Comparison of ENCODE assay signal across 16 cellular contexts in genomic region chr9:93864840-93865239, GRCh38.
DNase-seq lines count a peak whose midpoint lies in the region; ATAC-seq and TF ChIP-seq lines count a peak whose summit lies in the region.
"Had no signal": no experiment of that assay in that cellular context is flagged by ENCODE, and none has a peak within 500 bp of the region (broad histone marks: within the 10 kb centered on the region; RNA-seq: fewer than 3 reads in every experiment).

No MANE protein-coding gene starts in this region.

- H2BK120ac ChIP-seq in neuronal stem cell (ENCODE audit: low read depth, low read length): no peak overlapping the region

- no peak overlapping the region for H2AFZ ChIP-seq in hepatocyte
- H2AFZ ChIP-seq in neuronal stem cell (ENCODE audit: low read length): no peak overlapping the region
- H2AFZ ChIP-seq: GM23248 had no signal

- no peaks in the 10 kb centered on the region for H3K79me1 ChIP-seq in neuronal stem cell (ENCODE audit: low read depth, low read length)

- WGBS in hepatocyte (ENCODE audit: low lambda C conversion rate, missing lambda C conversion rate): 97% methylated on average over 9 of the region's 9 CpGs
- WGBS in neuronal stem cell (ENCODE audit: extremely low coverage in 2 of 2, insufficient read length in 2 of 2, insufficient replicate concordance in 1 of 2), 2 donors: no CpG with 5 or more reads among the region's 9 CpGs

- H3K36me3 ChIP-seq in H7 (replicated peaks; ENCODE audit: control insufficient read depth, insufficient read depth, low read length) (no peaks in the 10 kb centered on the region), hepatocyte (replicated peaks; ENCODE audit: insufficient read depth, low read depth) (no peaks in the 10 kb centered on the region), neuronal stem cell (replicated peaks in 1 of 2; ENCODE audit: control insufficient read depth in 2 of 2, insufficient read depth in 2 of 2, low read length in 2 of 2) (no peaks in the 10 kb centered on the region)
- H3K36me3 ChIP-seq: BLaER1 treated with 17β-estradiol and CSF1 and Interleukin-3, amounts not matched to agents 10 nM and 100 nM; HAP-1 had no signal

- H2AK5ac ChIP-seq in neuronal stem cell (ENCODE audit: low read depth, low read length): peak overlapping the region; percentile 15

- H3K9me3 ChIP-seq in hepatocyte (ENCODE audit: low read depth): no peaks in the 10 kb centered on the region
- no peaks in the 10 kb centered on the region for H3K9me3 ChIP-seq in neuronal stem cell (replicated peaks in 1 of 2; ENCODE audit: control insufficient read depth in 2 of 2, insufficient read depth in 1 of 2, low read depth in 1 of 2, low read length in 2 of 2)
- H3K9me3 ChIP-seq: BLaER1 treated with 17β-estradiol and CSF1 and Interleukin-3, amounts not matched to agents 10 nM and 100 nM; HAP-1 had no signal

- CTCF ChIA-PET in GM10248 (lab: Yijun Ruan, JAX): no interaction called here

- peak; percentile 13 for DNase-seq in GM10248 (ENCODE audit: extremely low spot score)
- peak; percentile 30 for DNase-seq in H7
- no peak for DNase-seq in hepatocyte (ENCODE audit: low spot score)
- no peak for DNase-seq in neuronal stem cell (ENCODE audit: low spot score)
- no peak for DNase-seq in SK-N-DZ (ENCODE audit: low spot score)
- no peak for DNase-seq in NCI-H1092 treated with DMSO at 0.1 percent for 48 hours (lab: John Stamatoyannopoulos, UW)
- DNase-seq: ACHN; CD4-positive, CD25-positive, alpha-beta regulatory T cell; DMS53; GF-D8; GM23248 had no signal

- no peaks in the 10 kb centered on the region for H3K9me2 ChIP-seq in hepatocyte (replicated peaks; ENCODE audit: insufficient read depth)

- H2BK5ac ChIP-seq in neuronal stem cell (ENCODE audit: low read length): no peak overlapping the region

- H3K4me3 ChIP-seq in H7 (ENCODE audit: insufficient read depth, low read depth, low read length) (no peak overlapping the region), hepatocyte (no peak overlapping the region), neuronal stem cell (ENCODE audit: low read length in 2 of 2) (no peak overlapping the region)
- H3K4me3 ChIP-seq: BLaER1 treated with 17β-estradiol and CSF1 and Interleukin-3, amounts not matched to agents 10 nM and 100 nM; GM23248; HAP-1 had no signal

- H3K4me2 ChIP-seq in hepatocyte (no peak overlapping the region), neuronal stem cell (ENCODE audit: insufficient read depth, low read length, poor library complexity, severe bottlenecking) (no peak overlapping the region)
- H3K4me2 ChIP-seq: BLaER1 treated with 17β-estradiol and CSF1 and Interleukin-3, amounts not matched to agents 10 nM and 100 nM had no signal

- peak overlapping the region; percentile 88 for H2BK15ac ChIP-seq in neuronal stem cell (ENCODE audit: low read length)

- peak overlapping the region; percentile 14 for H2BK12ac ChIP-seq in neuronal stem cell (ENCODE audit: low read length)

- peak overlapping the region; percentile 76 for H3K23ac ChIP-seq in neuronal stem cell (ENCODE audit: low read depth, low read length, poor library complexity)

- H3K14ac ChIP-seq in neuronal stem cell (ENCODE audit: low read length): no peak overlapping the region

- ATAC-seq in HG02642 (IDR thresholded peaks at IDR 0.05; ENCODE audit: poor library complexity, unreplicated experiment): no peak
- no peak for ATAC-seq in HG02610 (IDR thresholded peaks at IDR 0.05; ENCODE audit: unreplicated experiment)

- H3K79me2 ChIP-seq in hepatocyte: no peaks in the 10 kb centered on the region

- peak overlapping the region; percentile 24 for H3K4ac ChIP-seq in neuronal stem cell (ENCODE audit: low read length)

- H4K20me1 ChIP-seq in hepatocyte (ENCODE audit: insufficient read depth, poor library complexity, severe bottlenecking): no peaks in the 10 kb centered on the region
- H4K20me1 ChIP-seq: BLaER1 treated with 17β-estradiol and CSF1 and Interleukin-3, amounts not matched to agents 10 nM and 100 nM had no signal

- H3K27ac ChIP-seq in hepatocyte (peak overlapping the region; percentile 74), neuronal stem cell (replicated peaks; ENCODE audit: low read length) (no peak overlapping the region)
- H3K27ac ChIP-seq: BLaER1 treated with 17β-estradiol and CSF1 and Interleukin-3, amounts not matched to agents 10 nM and 100 nM; GM23248; HL-60 had no signal

- peak overlapping the region; percentile 85 for H3K18ac ChIP-seq in neuronal stem cell (ENCODE audit: low read length)

- no peak overlapping the region for H4K8ac ChIP-seq in neuronal stem cell (ENCODE audit: low read depth, low read length)

- TF ChIP-seq CTCF in GM10248 (IDR thresholded peaks at IDR 0.05; ENCODE audit: control extremely low read depth, extremely low read depth, low read depth, missing control alignments) (no peak), hepatocyte (IDR thresholded peaks at IDR 0.05; ENCODE audit: poor library complexity) (no peak)

- POLR2A ChIA-PET in GM10248 (lab: Yijun Ruan, JAX): no interaction called here

- H4K91ac ChIP-seq in neuronal stem cell (ENCODE audit: low read depth, low read length, poor library complexity): no peak overlapping the region

- peaks cover 6% of the 10 kb centered on the region for H3K4me1 ChIP-seq in hepatocyte (ENCODE audit: insufficient read depth)
- peaks cover 0 to 22% of the 10 kb centered on the region in 2 donors for H3K4me1 ChIP-seq in neuronal stem cell (ENCODE audit: control insufficient read depth in 2 of 2, insufficient read depth in 1 of 2, low read depth in 1 of 2, low read length in 2 of 2)
- H3K4me1 ChIP-seq: HAP-1 had no signal

- H3K27me3 ChIP-seq in H7 (ENCODE audit: control insufficient read depth, insufficient read depth, low read length) (peaks cover 3% of the 10 kb centered on the region; the same call in 1 of the 2 replicates), hepatocyte (no peaks in the 10 kb centered on the region), neuronal stem cell (ENCODE audit: control insufficient read depth in 3 of 3, insufficient read depth in 3 of 3, low read depth in 1 of 3, low read length in 3 of 3) (no peaks in the 10 kb centered on the region)
- H3K27me3 ChIP-seq: BLaER1 treated with 17β-estradiol and CSF1 and Interleukin-3, amounts not matched to agents 10 nM and 100 nM had no signal

- peak overlapping the region; percentile 75 for H3K9ac ChIP-seq in neuronal stem cell (ENCODE audit: low read depth, low read length, poor library complexity)
- H3K9ac ChIP-seq: BLaER1 treated with 17β-estradiol and CSF1 and Interleukin-3, amounts not matched to agents 10 nM and 100 nM; GM23248 had no signal

Comparison
In these comparisons a context has a peak if more than half of its experiments do, and no peak if none do; other contexts are left out.
1. DNase-seq: peak in GM10248 (single experiment) and H7 (single experiment); none in hepatocyte (single experiment), neuronal stem cell (single experiment), SK-N-DZ (single experiment) and NCI-H1092 treated with DMSO at 0.1 percent for 48 hours (single experiment).